11 cellular contexts compared by ENCODE assay signal in genomic region chr12:10362828-10363664, GRCh38. TPM values are rescaled to one million over a fixed set of nuclear protein-coding genes. Genes with fewer than 3 reads are reported as not detected.
DNase-seq lines count a peak whose midpoint lies in the region; ATAC-seq and TF ChIP-seq lines count a peak whose summit lies in the region.
"Had no signal": no experiment of that assay in that cellular context is flagged by ENCODE, and none has a peak within 500 bp of the region (broad histone marks: within the 10 kb centered on the region; RNA-seq: fewer than 3 reads in every experiment).

No MANE protein-coding gene starts in this region.

- H3K79me1 ChIP-seq in mesendoderm (ENCODE audit: low read length): no peaks in the 10 kb centered on the region

- peak overlapping the region; percentile 99 for H3K18ac ChIP-seq in mesendoderm (ENCODE audit: low read length)

- H2BK15ac ChIP-seq in mesendoderm (replicated peaks; ENCODE audit: low read depth): peak overlapping the region; percentile 67

- H3K9me3 ChIP-seq in thyroid gland (no peaks in the 10 kb centered on the region), aorta (ENCODE audit: control insufficient read depth, low read length) (no peaks in the 10 kb centered on the region)

- H2BK120ac ChIP-seq in mesendoderm (ENCODE audit: low read depth, low read length): no peak overlapping the region

- no peak for TF ChIP-seq POLR2A in thyroid gland (IDR thresholded peaks at IDR 0.05)

- H2AK5ac ChIP-seq in mesendoderm (ENCODE audit: low read length): no peak overlapping the region

- H3K36me3 ChIP-seq in ACC112 (ENCODE audit: insufficient read depth, low read length): no peaks in the 10 kb centered on the region
- H3K36me3 ChIP-seq in brain microvascular endothelial cell (replicated peaks): no peaks in the 10 kb centered on the region
- H3K36me3 ChIP-seq in mesendoderm (ENCODE audit: control insufficient read depth, insufficient read depth, low read length): no peaks in the 10 kb centered on the region
- no peaks in the 10 kb centered on the region for H3K36me3 ChIP-seq in thyroid gland
- no peaks in the 10 kb centered on the region for H3K36me3 ChIP-seq in aorta (ENCODE audit: control insufficient read depth in 1 of 2, insufficient read depth in 2 of 2, low read length in 1 of 2)

- H4K5ac ChIP-seq in mesendoderm (ENCODE audit: low read length): no peak overlapping the region

- H3K27me3 ChIP-seq in ACC112 (ENCODE audit: insufficient read depth, low read length) (no peaks in the 10 kb centered on the region), brain microvascular endothelial cell (replicated peaks) (no peaks in the 10 kb centered on the region), mesendoderm (ENCODE audit: insufficient read depth, low read length, poor library complexity) (no peaks in the 10 kb centered on the region), thyroid gland (no peaks in the 10 kb centered on the region), aorta (ENCODE audit: control insufficient read depth in 1 of 2, insufficient read depth in 2 of 2, low read length in 1 of 2) (no peaks in the 10 kb centered on the region)

- no peak overlapping the region for H3K4me2 ChIP-seq in mesendoderm (ENCODE audit: low read length)

- intact Hi-C loops in thyroid gland (cut with DNase I): no loop called here
- intact Hi-C loops in aorta (cut with DNase I): loop anchor here in 1 of 2 donors (10.0 kb wide), 1 partner anchor 148 kb away; the partner anchor contains the start of gene GABARAPL1

- DNase-seq in HT-29 (ENCODE audit: low spot score): peak; percentile 36
- DNase-seq in brain microvascular endothelial cell: no peak
- DNase-seq in mesendoderm: peak; percentile 65
- DNase-seq in thyroid gland: no peak
- no peak for DNase-seq in activated CD4-positive, alpha-beta T cell treated with anti-CD3 and anti-CD28 coated beads for 4 hours
- DNase-seq in aorta: no peak
- DNase-seq: GF-D8, naive B cell, NCI-H524 had no signal

- no peak overlapping the region for H3K23ac ChIP-seq in mesendoderm (ENCODE audit: low read length)

- H2BK5ac ChIP-seq in mesendoderm (ENCODE audit: low read length): no peak overlapping the region

- H3K27ac ChIP-seq in ACC112 (ENCODE audit: low read depth, low read length) (no peak overlapping the region), brain microvascular endothelial cell (peak overlapping the region; percentile 91), mesendoderm (ENCODE audit: low read depth, low read length) (no peak overlapping the region), thyroid gland (peak overlapping the region in 1 of 3 donors; percentile 18), aorta (ENCODE audit: low read depth in 1 of 2, low read length in 2 of 2) (no peak overlapping the region)

- H2AFZ ChIP-seq in ACC112 (ENCODE audit: low read length, unreplicated experiment): peak overlapping the region; percentile 96

- ATAC-seq in HG03108 (IDR thresholded peaks at IDR 0.05; ENCODE audit: unreplicated experiment): no peak
- ATAC-seq in aorta (ENCODE audit: low FRiP score): no peak

- in situ Hi-C loops in brain microvascular endothelial cell (cut with HindIII; ENCODE audit: low pct_ligation_motif_present, low sequenced_read_pairs): no loop called here

- no peak for TF ChIP-seq CTCF in brain microvascular endothelial cell (IDR thresholded peaks at IDR 0.05; ENCODE audit: low read depth, low read length, missing control alignments)
- no peak for TF ChIP-seq CTCF in thyroid gland (IDR thresholded peaks at IDR 0.05)

- H4K8ac ChIP-seq in mesendoderm (ENCODE audit: low read depth, low read length): peak overlapping the region; percentile 31

- H3K9ac ChIP-seq in mesendoderm (ENCODE audit: low read length): peak overlapping the region; percentile 18

- no CpG with 5 or more reads among the region's 9 CpGs for WGBS in mesendoderm (ENCODE audit: extremely low coverage, insufficient coverage, low lambda C conversion rate)
- 72 to 76% methylated on average over 9 of the region's 9 CpGs for WGBS in thyroid gland, 2 donors
- 53 to 55% methylated on average over 9 of the region's 9 CpGs for WGBS in aorta, 2 donors

- peak overlapping the region; percentile 83 for H3K4ac ChIP-seq in mesendoderm (ENCODE audit: low read depth, low read length)

- H3K79me2 ChIP-seq in ACC112 (ENCODE audit: control insufficient read depth, insufficient read depth, low read length, unreplicated experiment): no peaks in the 10 kb centered on the region
- H3K79me2 ChIP-seq in mesendoderm (ENCODE audit: control insufficient read depth, insufficient read depth, low read length): no peaks in the 10 kb centered on the region

- H3K56ac ChIP-seq in mesendoderm (ENCODE audit: low read length): peak overlapping the region; percentile 53

- H3K4me1 ChIP-seq in ACC112 (ENCODE audit: control insufficient read depth, insufficient read depth, low read length, unreplicated experiment): peaks cover 31% of the 10 kb centered on the region
- peaks cover 12% of the 10 kb centered on the region for H3K4me1 ChIP-seq in mesendoderm (ENCODE audit: control insufficient read depth, low read depth, low read length)
- peaks cover 18 to 20% of the 10 kb centered on the region in 2 donors for H3K4me1 ChIP-seq in thyroid gland
- no peaks in the 10 kb centered on the region for H3K4me1 ChIP-seq in aorta (ENCODE audit: control insufficient read depth in 1 of 2, insufficient read depth in 2 of 2, low read length in 2 of 2)

- peak overlapping the region; percentile 90; the same call in 1 of the 2 replicates for H3K4me3 ChIP-seq in ACC112 (ENCODE audit: low read depth, low read length)
- no peak overlapping the region for H3K4me3 ChIP-seq in brain microvascular endothelial cell (ENCODE audit: low read depth, low read length)
- H3K4me3 ChIP-seq in mesendoderm (ENCODE audit: low read length): no peak overlapping the region
- no peak overlapping the region for H3K4me3 ChIP-seq in thyroid gland (replicated peaks in 1 of 3)
- no peak overlapping the region for H3K4me3 ChIP-seq in aorta (ENCODE audit: low read length in 2 of 2)

RNA-seq across cellular contexts. Expression of gene KLRK1, which starts 26.8 kb away (rescaled TPM):
- total RNA-seq in HT-29 (2014; rRNA removed; shearing (Covaris generic)): 0.05 TPM in 1 of 2 replicates, not detected in the other
- 0.08 TPM for polyA plus RNA-seq in mesendoderm (2013, experiment 1 of 2)
- not detected for polyA plus RNA-seq in mesendoderm (2013, experiment 2 of 2)
- total RNA-seq in thyroid gland (1 to 10 TPM; 1.1 to 6.4 (median 3.8) TPM), aorta (1 to 10 TPM; 1.9 to 3.5 TPM)
- polyA plus RNA-seq in aorta: 1 to 10 TPM in 1 of 2 donors, under 1 TPM in 1; 0.59 to 1.5 TPM

RNA-seq across cellular contexts. Expression of gene KLRC4, which starts 46.5 kb away (rescaled TPM):
- 0.10 TPM in 1 of 2 replicates, not detected in the other for total RNA-seq in HT-29 (2014; rRNA removed; shearing (Covaris generic))
- not detected for polyA plus RNA-seq in mesendoderm (2013, experiment 1 of 2)
- not detected for polyA plus RNA-seq in mesendoderm (2013, experiment 2 of 2)
- total RNA-seq in thyroid gland (1 to 10 TPM in 1 of 4 donors, not detected in 3; 2.4 TPM), aorta (under 1 TPM; 0.51 to 0.78 TPM)
- polyA plus RNA-seq in aorta: under 1 TPM in 1 of 2 donors, not detected in 1; 0.56 TPM

RNA-seq across cellular contexts. Expression of gene KLRD1, which starts 55.4 kb away (rescaled TPM):
- total RNA-seq in HT-29 (2014; rRNA removed; shearing (Covaris generic)): not detected in 2 replicates
- polyA plus RNA-seq in mesendoderm (2013, experiment 1 of 2): under 0.01 TPM
- not detected for polyA plus RNA-seq in mesendoderm (2013, experiment 2 of 2)
- total RNA-seq in thyroid gland (1 to 10 TPM; 1.1 to 3.8 (median 2.5) TPM), aorta (1 to 10 TPM; 4.4 to 6.5 TPM)
- 1 to 10 TPM in 1 of 2 donors, under 1 TPM in 1; 0.18 to 1.8 TPM for polyA plus RNA-seq in aorta

RNA-seq across cellular contexts. Expression of gene KLRC3, which starts 57.3 kb away (rescaled TPM):
- total RNA-seq in HT-29 (2014; rRNA removed; shearing (Covaris generic)): 0.46 and 0.57 TPM in 2 replicates
- polyA plus RNA-seq in mesendoderm (2013, experiment 1 of 2): not detected
- not detected for polyA plus RNA-seq in mesendoderm (2013, experiment 2 of 2)
- total RNA-seq in thyroid gland (not detected), aorta (not detected)
- not detected for polyA plus RNA-seq in aorta

Comparison
In these comparisons a context has a peak if more than half of its experiments do, and no peak if none do; other contexts are left out.
1. DNase-seq: peak in HT-29 (single experiment) and mesendoderm (single experiment); none in brain microvascular endothelial cell (single experiment), thyroid gland (0 of 2), activated CD4-positive, alpha-beta T cell treated with anti-CD3 and anti-CD28 coated beads for 4 hours (0 of 2) and aorta (0 of 2).